8 cellular contexts compared by ENCODE assay signal in genomic region chr3:63993653-63994079, GRCh38. TPM values are rescaled to one million over a fixed set of nuclear protein-coding genes. Genes with fewer than 3 reads are reported as not detected.
DNase-seq lines count a peak whose midpoint lies in the region; ATAC-seq and TF ChIP-seq lines count a peak whose summit lies in the region.

No MANE protein-coding gene starts in this region.

- no peaks in the 10 kb centered on the region for H3K9me3 ChIP-seq in esophagus squamous epithelium
- no peaks in the 10 kb centered on the region for H3K9me3 ChIP-seq in suprapubic skin

- peak; percentile 65 for ATAC-seq in HG03378 (IDR thresholded peaks at IDR 0.05; ENCODE audit: unreplicated experiment)
- peak; percentile 80 to 98 (median 89) for ATAC-seq in natural killer cell

- peak overlapping the region; percentile 46 to 60 for H3K27ac Mint-ChIP-seq in natural killer cell

- TF ChIP-seq CTCF in esophagus squamous epithelium (IDR thresholded peaks at IDR 0.05) (peak; percentile 81 to 96 (median 95)), natural killer cell (IDR thresholded peaks at IDR 0.05) (peak; percentile 94), suprapubic skin (IDR thresholded peaks at IDR 0.05) (peak; percentile 72 to 94)

- H3K36me3 Mint-ChIP-seq in natural killer cell = peaks cover 18% of the 10 kb centered on the region

- H3K4me3 ChIP-seq in esophagus squamous epithelium (no peak overlapping the region), suprapubic skin (no peak overlapping the region)

- H3K36me3 ChIP-seq in esophagus squamous epithelium (peaks cover 15 to 97% (median 31%) of the 10 kb centered on the region in 3 donors), suprapubic skin (peaks cover 84% of the 10 kb centered on the region)

- intact Hi-C loops in esophagus squamous epithelium (cut with DNase I) = loop anchor here (10.0 kb wide), 1 partner anchor 79 kb away; the partner anchor contains the start of gene SCAANT1
- intact Hi-C loops in natural killer cell (cut with micrococcal nuclease) = loop anchor here (1.0 kb wide), 2 partner anchors 31 to 82 kb away; no protein-coding TSS in a partner anchor

- 24% methylated on average over 3 of the region's 3 CpGs for WGBS in esophagus squamous epithelium, 2 donors
- 26% methylated on average over 3 of the region's 3 CpGs for WGBS in suprapubic skin

- no peaks in the 10 kb centered on the region for H3K27me3 Mint-ChIP-seq in natural killer cell (ENCODE audit: low read depth in 2 of 2)

- no peak for TF ChIP-seq POLR2A in esophagus squamous epithelium (IDR thresholded peaks at IDR 0.05)
- TF ChIP-seq POLR2A in suprapubic skin (IDR thresholded peaks at IDR 0.05) = no peak

- DNase-seq in CMK (ENCODE audit: low read depth) = peak; percentile 20
- DNase-seq in GM19238 (ENCODE audit: insufficient read length, low spot score) = peak; percentile 42
- DNase-seq in NCI-H82 (lab: John Stamatoyannopoulos, UW) = peak; percentile 87
- DNase-seq in activated T-cell treated with anti-CD3 and anti-CD28 coated beads for 48 hours (ENCODE audit: low read depth) = peak; percentile 20
- DNase-seq in esophagus squamous epithelium (lab: John Stamatoyannopoulos, UW) = peak; percentile 11
- DNase-seq in natural killer cell = peak; percentile 44
- peak in 1 of 2 donors; percentile 74 for DNase-seq in suprapubic skin (ENCODE audit: low spot score in 2 of 2)

- no peak for TF ChIP-seq EP300 in suprapubic skin (IDR thresholded peaks at IDR 0.05)

- peaks cover 4 to 15% of the 10 kb centered on the region in 2 donors for H3K4me1 Mint-ChIP-seq in natural killer cell

- no peak overlapping the region for H3K4me3 Mint-ChIP-seq in natural killer cell

- no peaks in the 10 kb centered on the region for H3K9me3 Mint-ChIP-seq in natural killer cell

- H3K27ac ChIP-seq in esophagus squamous epithelium (no peak overlapping the region), suprapubic skin (no peak overlapping the region)

- H3K4me1 ChIP-seq in esophagus squamous epithelium (peaks cover 0 to 7% (median 0%) of the 10 kb centered on the region in 3 donors), suprapubic skin (no peaks in the 10 kb centered on the region)

- no peaks in the 10 kb centered on the region for H3K27me3 ChIP-seq in esophagus squamous epithelium
- no peaks in the 10 kb centered on the region for H3K27me3 ChIP-seq in suprapubic skin

RNA-seq across cellular contexts. Expression of gene PSMD6, which starts 29.6 kb away (rescaled TPM):
- total RNA-seq in esophagus squamous epithelium (100 to 1,000 TPM in 1 of 4 donors, 10 to 100 TPM in 3; 53.1 to 102 (median 81.6) TPM), natural killer cell (100 to 1,000 TPM in 2 of 3 donors, 10 to 100 TPM in 1; 84.4 to 105 (median 102) TPM), suprapubic skin (10 to 100 TPM; 54.6 to 82.3 (median 68.0) TPM)
